ENCODE assay signal across 11 cellular contexts in the genomic region with DNA sequence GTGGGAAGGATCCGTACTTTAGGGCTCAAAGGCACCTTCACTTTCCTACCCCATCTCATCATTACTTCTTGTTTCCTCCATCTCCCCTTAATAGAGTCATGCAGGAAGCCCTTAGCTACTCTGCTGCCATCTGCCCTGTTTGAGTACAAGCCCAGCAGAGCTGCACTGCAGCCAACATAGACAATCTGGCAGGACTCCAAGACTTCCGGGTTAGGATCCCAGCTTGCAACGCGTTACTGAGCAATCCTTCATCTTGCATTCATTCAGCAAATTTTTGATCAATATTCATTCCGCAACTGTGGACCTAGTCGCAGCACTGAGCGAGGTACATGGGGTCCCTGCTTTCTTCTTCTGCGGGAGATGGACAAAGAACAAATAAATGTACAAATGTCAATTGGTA.
A peak's percentile ranks its signal among the peaks of the same experiment; 100 is the strongest.
DNase-seq lines count a peak whose midpoint lies in the region; ATAC-seq and TF ChIP-seq lines count a peak whose summit lies in the region.
"Had no signal": no experiment of that assay in that cellular context is flagged by ENCODE, and none has a peak within 500 bp of the region (broad histone marks: within the 10 kb centered on the region; RNA-seq: fewer than 3 reads in every experiment).

No MANE protein-coding gene starts in this region.

- intact Hi-C loops in stomach (cut with DNase I; ENCODE audit: low total_unique reads), result loop anchor here (10.0 kb wide), 1 partner anchor 62 kb away; no protein-coding TSS in a partner anchor

- H3K9me3 ChIP-seq in stomach, result peaks cover 0 to 8% (median 0%) of the 10 kb centered on the region in 4 donors

- H3K27me3 Mint-ChIP-seq in activated CD4-positive, alpha-beta T cell treated with anti-CD3 and anti-CD28 coated beads, Interleukin-2, amount 10 ng/mL, durations not matched to agents 7 days and 5 days, result no peaks in the 10 kb centered on the region
- H3K27me3 Mint-ChIP-seq: activated T-helper 17 cell treated with anti-CD3 and anti-CD28 coated beads, Interleukin-2, amount 50 U/mL, for 72 hours had no signal

- no peak for TF ChIP-seq EP300 in stomach (IDR thresholded peaks at IDR 0.05)

- H3K4me3 ChIP-seq in fibroblast of mammary gland (ENCODE audit: control insufficient read depth, low read depth, low read length) (no peak overlapping the region), stomach (no peak overlapping the region)

- H3K27ac Mint-ChIP-seq in activated CD4-positive, alpha-beta T cell treated with anti-CD3 and anti-CD28 coated beads, Interleukin-2, amount 10 ng/mL, durations not matched to agents 7 days and 5 days, result no peak overlapping the region
- H3K27ac Mint-ChIP-seq: activated T-helper 17 cell treated with anti-CD3 and anti-CD28 coated beads, Interleukin-2, amount 50 U/mL, for 72 hours; T-helper 1 cell treated with Interleukin-12 subunit alpha and Interleukin-12 subunit beta and Interleukin-4 antibody, amounts not matched to agents 30 μg/mL and 1 μg/mL, for 36 hours had no signal

- H3K9me3 Mint-ChIP-seq in activated CD4-positive, alpha-beta T cell treated with anti-CD3 and anti-CD28 coated beads, Interleukin-2, amount 10 ng/mL, durations not matched to agents 7 days and 5 days, result no peaks in the 10 kb centered on the region
- H3K9me3 Mint-ChIP-seq: activated T-helper 17 cell treated with anti-CD3 and anti-CD28 coated beads, Interleukin-2, amount 50 U/mL, for 72 hours; T-helper 1 cell treated with Interleukin-12 subunit alpha and Interleukin-12 subunit beta and Interleukin-4 antibody, amounts not matched to agents 30 μg/mL and 1 μg/mL, for 36 hours had no signal

- CTCF ChIA-PET in activated CD4-positive, alpha-beta T cell treated with anti-CD3 and anti-CD28 coated beads, Interleukin-2, amount 10 ng/mL, durations not matched to agents 7 days and 5 days (lab: Charles Lee), result interaction anchor here (1.2 to 1.4 kb wide), 2 partner anchors 15 to 24 kb away, joined by 3 read pairs; no protein-coding TSS in a partner anchor

- H3K27ac ChIP-seq in stomach, result peak overlapping the region in 2 of 5 donors; percentile 49 to 57

- no peak for TF ChIP-seq POLR2A in stomach (IDR thresholded peaks at IDR 0.05)

- 52 to 81% (median 62%) methylated on average over 8 of the region's 8 CpGs for WGBS in stomach, 5 donors

- H3K4me3 Mint-ChIP-seq in activated CD4-positive, alpha-beta T cell treated with anti-CD3 and anti-CD28 coated beads, Interleukin-2, amount 10 ng/mL, durations not matched to agents 7 days and 5 days, result no peak overlapping the region
- H3K4me3 Mint-ChIP-seq: activated T-helper 17 cell treated with anti-CD3 and anti-CD28 coated beads, Interleukin-2, amount 50 U/mL, for 72 hours; T-helper 1 cell treated with Interleukin-12 subunit alpha and Interleukin-12 subunit beta and Interleukin-4 antibody, amounts not matched to agents 30 μg/mL and 1 μg/mL, for 36 hours had no signal

- peak; percentile 32 to 52 for DNase-seq in NCI-H2081 (lab: John Stamatoyannopoulos, UW)
- no peak for DNase-seq in NCI-H2081 treated with DMSO at 0.1 percent for 48 hours (lab: John Stamatoyannopoulos, UW)
- peak; percentile 45 for DNase-seq in NCI-H510A (lab: John Stamatoyannopoulos, UW)
- DNase-seq in fibroblast of mammary gland (ENCODE audit: low read depth), result peak; percentile 42
- DNase-seq in stomach, result peak; percentile 32
- DNase-seq in activated CD4-positive, alpha-beta T cell treated with anti-CD3 and anti-CD28 coated beads, Interleukin-2, amount 10 ng/mL, durations not matched to agents 7 days and 5 days, result no peak
- DNase-seq in middle frontal gyrus (ENCODE audit: extremely low spot score, low spot score), result no peak
- DNase-seq: ACHN had no signal

- no peaks in the 10 kb centered on the region for H3K36me3 Mint-ChIP-seq in activated CD4-positive, alpha-beta T cell treated with anti-CD3 and anti-CD28 coated beads, Interleukin-2, amount 10 ng/mL, durations not matched to agents 7 days and 5 days (ENCODE audit: low read depth)

- H3K4me1 ChIP-seq in stomach, result peaks cover 0 to 23% (median 15%) of the 10 kb centered on the region in 4 donors

- POLR2A ChIA-PET in activated CD4-positive, alpha-beta T cell treated with anti-CD3 and anti-CD28 coated beads, Interleukin-2, amount 10 ng/mL, durations not matched to agents 7 days and 5 days (lab: Charles Lee), result no interaction called here

- no peak for ATAC-seq in GM18519 (IDR thresholded peaks at IDR 0.05; ENCODE audit: low FRiP score, unreplicated experiment)
- ATAC-seq: activated T-helper 17 cell treated with anti-CD3 and anti-CD28 coated beads, Interleukin-2, amount 50 U/mL, for 72 hours had no signal

- H3K36me3 ChIP-seq in stomach, result no peaks in the 10 kb centered on the region

- peaks cover 9% of the 10 kb centered on the region for H3K4me1 Mint-ChIP-seq in activated CD4-positive, alpha-beta T cell treated with anti-CD3 and anti-CD28 coated beads, Interleukin-2, amount 10 ng/mL, durations not matched to agents 7 days and 5 days

- TF ChIP-seq CTCF in fibroblast of mammary gland (conservative IDR thresholded peaks at IDR 0.05; ENCODE audit: control insufficient read depth, insufficient read depth, low read depth, low read length), result no peak
- TF ChIP-seq CTCF in stomach (IDR thresholded peaks at IDR 0.05), result no peak

- no peaks in the 10 kb centered on the region for H3K27me3 ChIP-seq in stomach

Comparison
In these comparisons a context has a peak if more than half of its experiments do, and no peak if none do; other contexts are left out.
1. DNase-seq: peak in NCI-H2081 (2 of 2), NCI-H510A (single experiment), fibroblast of mammary gland (single experiment) and stomach (single experiment); none in NCI-H2081 treated with DMSO at 0.1 percent for 48 hours (single experiment), activated CD4-positive, alpha-beta T cell treated with anti-CD3 and anti-CD28 coated beads, Interleukin-2, amount 10 ng/mL, durations not matched to agents 7 days and 5 days (single experiment) and middle frontal gyrus (single experiment).